ENCODE assay signal across 8 cellular contexts in genomic region chr17:6910987-6911603, GRCh38.
A peak's percentile ranks its signal among the peaks of the same experiment; 100 is the strongest.
DNase-seq lines count a peak whose midpoint lies in the region; ATAC-seq and TF ChIP-seq lines count a peak whose summit lies in the region.

No MANE protein-coding gene starts in this region.

- no peak overlapping the region for H3K4me3 ChIP-seq in KMS-11 (IDR thresholded peaks at IDR 0.05; ENCODE audit: insufficient read depth, low read depth, low read length)
- H3K4me3 ChIP-seq in tibial artery: no peak overlapping the region

- no peak for ATAC-seq in HG02870 (IDR thresholded peaks at IDR 0.05; ENCODE audit: unreplicated experiment)

- H3K9ac ChIP-seq in KMS-11: no peak overlapping the region

- no peaks in the 10 kb centered on the region for H4K20me1 ChIP-seq in KMS-11 (ENCODE audit: insufficient read depth)

- no peak overlapping the region for H3K27ac ChIP-seq in KMS-11
- H3K27ac ChIP-seq in tibial artery: no peak overlapping the region

- TF ChIP-seq CTCF in KMS-11 (conservative IDR thresholded peaks at IDR 0.05; ENCODE audit: low read depth, low read length) (peak; percentile 28; the same call in 1 of the 2 replicates), tibial artery (IDR thresholded peaks at IDR 0.05) (peak; percentile 42 to 45)

- H3K4me1 ChIP-seq in KMS-11 (ENCODE audit: low read depth, poor library complexity, severe bottlenecking) (no peaks in the 10 kb centered on the region), tibial artery (peaks cover 0 to 3% (median 0%) of the 10 kb centered on the region in 4 donors)

- no peak overlapping the region for H2AFZ ChIP-seq in KMS-11 (ENCODE audit: low read depth)

- no peaks in the 10 kb centered on the region for H3K9me3 ChIP-seq in tibial artery

- in situ Hi-C loops in Caki2 (cut with HindIII; ENCODE audit: low pct_unique_long_range_greater_than_20kb, low sequenced_read_pairs): no loop called here

- no peak overlapping the region for H3K4me2 ChIP-seq in KMS-11

- no peaks in the 10 kb centered on the region for H3K27me3 ChIP-seq in KMS-11 (ENCODE audit: insufficient read depth, low read depth)
- peaks cover 0 to 18% of the 10 kb centered on the region in 2 donors for H3K27me3 ChIP-seq in tibial artery

- H3K79me2 ChIP-seq in KMS-11 (ENCODE audit: insufficient read depth, low read depth): no peaks in the 10 kb centered on the region

- H3K36me3 ChIP-seq in KMS-11 (ENCODE audit: insufficient read depth) (no peaks in the 10 kb centered on the region), tibial artery (no peaks in the 10 kb centered on the region)

- DNase-seq in Caki2 (ENCODE audit: low read depth) (peak; percentile 28), SW480 (ENCODE audit: low spot score) (peak; percentile 55), glomerular visceral epithelial cell (ENCODE audit: extremely low spot score) (peak; percentile 46), tibial artery (no peak), OCI-M2 (lab: John Stamatoyannopoulos, UW; ENCODE audit: unreplicated experiment) (no peak), ecto neural progenitor cell (ENCODE audit: low spot score) (no peak)

- intact Hi-C loops in tibial artery (cut with DNase I; ENCODE audit: low total_unique reads): loop anchor here (5.0 kb wide), 1 partner anchor 111 kb away; the partner anchor contains the start of gene BCL6B

Comparison
In these comparisons a context has a peak if more than half of its experiments do, and no peak if none do; other contexts are left out.
1. DNase-seq: peak in Caki2 (single experiment), SW480 (single experiment) and glomerular visceral epithelial cell (single experiment); none in tibial artery (0 of 2), OCI-M2 (single experiment) and ecto neural progenitor cell (single experiment).